In genomic region chr20:49928411-49929141, GRCh38 we compare ENCODE assay signal across 8 cellular contexts. TPM values are rescaled to one million over a fixed set of nuclear protein-coding genes. Genes with fewer than 3 reads are reported as not detected.
DNase-seq lines count a peak whose midpoint lies in the region; ATAC-seq and TF ChIP-seq lines count a peak whose summit lies in the region.

No MANE protein-coding gene starts in this region.

- H3K36me3 Mint-ChIP-seq in central memory CD8-positive, alpha-beta T cell (ENCODE audit: insufficient read depth): peaks cover 2% of the 10 kb centered on the region

- no peaks in the 10 kb centered on the region for H3K9me3 Mint-ChIP-seq in central memory CD8-positive, alpha-beta T cell

- TF ChIP-seq CTCF in AG09319 (IDR thresholded peaks at IDR 0.05; ENCODE audit: low read depth, low read length): peak; percentile 89

- peaks cover 2% of the 10 kb centered on the region for H3K27me3 Mint-ChIP-seq in central memory CD8-positive, alpha-beta T cell

- H3K27ac Mint-ChIP-seq in central memory CD8-positive, alpha-beta T cell (ENCODE audit: low read depth): no peak overlapping the region

- peak; percentile 73 for DNase-seq in AG09319 (ENCODE audit: extremely low read depth, low read depth)
- DNase-seq in H4 (ENCODE audit: low spot score): peak; percentile 82
- DNase-seq in NCI-H510A (lab: John Stamatoyannopoulos, UW): peak; percentile 58
- DNase-seq in activated CD4-positive, CD25-positive, alpha-beta regulatory T cell treated with anti-CD3 and anti-CD28 coated beads, Interleukin-2, amount 50 U/mL, for 72 hours: peak; percentile 79
- peak; percentile 68 to 78 for DNase-seq in central memory CD8-positive, alpha-beta T cell (ENCODE audit: low spot score in 2 of 2)
- peak; percentile 84 for DNase-seq in kidney tubule cell (ENCODE audit: low spot score)
- DNase-seq in stimulated activated CD4-positive, alpha-beta T cell treated with anti-CD3 and anti-CD28 coated beads, Interleukin-1b, Interleukin-23, amount 100 ng/mL, for 48 hours: peak; percentile 79

- peak; percentile 88 for ATAC-seq in central memory CD8-positive, alpha-beta T cell (replicated peaks; ENCODE audit: extremely low read depth, poor library complexity, severe bottlenecking)
- no peak for ATAC-seq in HG02938 (IDR thresholded peaks at IDR 0.05; ENCODE audit: unreplicated experiment)

- H3K4me1 Mint-ChIP-seq in central memory CD8-positive, alpha-beta T cell: no peaks in the 10 kb centered on the region

- no peak overlapping the region for H3K4me3 Mint-ChIP-seq in central memory CD8-positive, alpha-beta T cell

RNA-seq across cellular contexts. Expression of gene RNF114, which starts 7.6 kb away (rescaled TPM):
- total RNA-seq in H4 (2014; rRNA removed; shearing (Covaris generic)): 152 and 183 TPM in 2 replicates

RNA-seq across cellular contexts. Expression of gene SPATA2, which starts 13.2 kb away (rescaled TPM):
- total RNA-seq in H4 (2014; rRNA removed; shearing (Covaris generic)): 3.2 and 3.3 TPM in 2 replicates

RNA-seq across cellular contexts. Expression of gene SNAI1, which starts 54.2 kb away (rescaled TPM):
- 5.5 and 10.5 TPM in 2 replicates for total RNA-seq in H4 (2014; rRNA removed; shearing (Covaris generic))
